Comparison of ENCODE assay signal across 11 cellular contexts in genomic region chr9:127541865-127542264, GRCh38.
DNase-seq lines count a peak whose midpoint lies in the region; ATAC-seq and TF ChIP-seq lines count a peak whose summit lies in the region.
"Had no signal": no experiment of that assay in that cellular context is flagged by ENCODE, and none has a peak within 500 bp of the region (broad histone marks: within the 10 kb centered on the region; RNA-seq: fewer than 3 reads in every experiment).

No MANE protein-coding gene starts in this region.

- H3K36me3 ChIP-seq in adipocyte (ENCODE audit: control insufficient read depth, insufficient read depth, low read length, severe bottlenecking) = no peaks in the 10 kb centered on the region
- no peaks in the 10 kb centered on the region for H3K36me3 ChIP-seq in gastroesophageal sphincter
- no peaks in the 10 kb centered on the region for H3K36me3 ChIP-seq in gastrocnemius medialis
- H3K36me3 ChIP-seq in spleen = no peaks in the 10 kb centered on the region

- intact Hi-C loops in gastrocnemius medialis (cut with DNase I; ENCODE audit: low total_unique reads) (no loop called here), spleen (cut with DNase I; ENCODE audit: low total_unique reads) (no loop called here)

- peak overlapping the region; percentile 13 for H3K9ac ChIP-seq in adipocyte (ENCODE audit: low read length)

- no peak for TF ChIP-seq CTCF in AG10803 (conservative IDR thresholded peaks at IDR 0.05; ENCODE audit: low read length)
- no peak for TF ChIP-seq CTCF in gastroesophageal sphincter (IDR thresholded peaks at IDR 0.05)
- TF ChIP-seq CTCF in gastrocnemius medialis (IDR thresholded peaks at IDR 0.05 in 4 of 5, conservative IDR thresholded peaks at IDR 0.05 in 1 of 5) = no peak
- TF ChIP-seq CTCF in spleen (IDR thresholded peaks at IDR 0.05 in 8 of 11, conservative IDR thresholded peaks at IDR 0.05 in 3 of 11) = no peak

- H3K27me3 ChIP-seq in adipocyte (replicated peaks; ENCODE audit: control insufficient read depth, insufficient read depth, low read length) (no peaks in the 10 kb centered on the region), gastroesophageal sphincter (no peaks in the 10 kb centered on the region), gastrocnemius medialis (no peaks in the 10 kb centered on the region), spleen (replicated peaks in 1 of 7) (no peaks in the 10 kb centered on the region)

- peak; percentile 78 for DNase-seq in AG10803 (ENCODE audit: low read depth)
- DNase-seq in adipocyte (ENCODE audit: low read depth) = peak; percentile 77
- peak; percentile 30 to 69 for DNase-seq in gastrocnemius medialis
- no peak for DNase-seq in spleen
- DNase-seq in activated CD4-positive, alpha-beta T cell treated with anti-CD3 and anti-CD28 coated beads, Interleukin-2, amount 50 U/mL, for 4 hours = no peak
- DNase-seq: midbrain, NCI-H1048, T-cell had no signal

- 37 to 81% methylated on average over 2 to 4 of the region's 8 CpGs for WGBS in gastroesophageal sphincter (ENCODE audit: low coverage in 1 of 2), 2 donors
- 65 to 75% (median 71%) methylated on average over 8 of the region's 8 CpGs for WGBS in spleen, 5 donors

- ATAC-seq in gastroesophageal sphincter = peak; percentile 65
- peak; percentile 57 to 59 for ATAC-seq in gastrocnemius medialis
- no peak for ATAC-seq in GM18909 (IDR thresholded peaks at IDR 0.05; ENCODE audit: poor library complexity, unreplicated experiment)
- no peak for ATAC-seq in HG02623 (IDR thresholded peaks at IDR 0.05; ENCODE audit: unreplicated experiment)
- ATAC-seq: T-cell had no signal

- H3K9me3 ChIP-seq in adipocyte (ENCODE audit: control insufficient read depth, low read length) (no peaks in the 10 kb centered on the region), gastroesophageal sphincter (no peaks in the 10 kb centered on the region), gastrocnemius medialis (no peaks in the 10 kb centered on the region), spleen (no peaks in the 10 kb centered on the region)

- TF ChIP-seq POLR2A in gastroesophageal sphincter (IDR thresholded peaks at IDR 0.05) = no peak
- no peak for TF ChIP-seq POLR2A in gastrocnemius medialis (IDR thresholded peaks at IDR 0.05)
- no peak for TF ChIP-seq POLR2A in spleen (IDR thresholded peaks at IDR 0.05)

- H3K4me1 ChIP-seq in adipocyte (ENCODE audit: control insufficient read depth, insufficient read depth, low read length) (peaks cover 64% of the 10 kb centered on the region), gastroesophageal sphincter (peaks cover 0 to 100% (median 59%) of the 10 kb centered on the region in 3 donors), gastrocnemius medialis (peaks cover 23 to 26% of the 10 kb centered on the region in 2 donors), spleen (peaks cover 3 to 88% (median 44%) of the 10 kb centered on the region in 6 donors)

- in situ Hi-C loops in gastrocnemius medialis (cut with MboI; ENCODE audit: low sequenced_read_pairs in 4 of 4) = no loop called here

- no peak overlapping the region for H3K4me3 ChIP-seq in AG10803 (ENCODE audit: low read length)
- no peak overlapping the region for H3K4me3 ChIP-seq in adipocyte (ENCODE audit: low read length)
- H3K4me3 ChIP-seq in gastroesophageal sphincter = no peak overlapping the region
- no peak overlapping the region for H3K4me3 ChIP-seq in gastrocnemius medialis
- no peak overlapping the region for H3K4me3 ChIP-seq in spleen

- TF ChIP-seq EP300 in gastroesophageal sphincter (IDR thresholded peaks at IDR 0.05) = no peak

- H3K27ac ChIP-seq in gastroesophageal sphincter (peak overlapping the region in 3 of 4 donors; percentile 50 to 77 (median 73)), gastrocnemius medialis (peak overlapping the region; percentile 18 to 58 (median 50)), spleen (peak overlapping the region in 3 of 8 donors; percentile 32 to 56 (median 47))

Comparison
In these comparisons a context has a peak if more than half of its experiments do, and no peak if none do; other contexts are left out.
1. DNase-seq: peak in AG10803 (single experiment), adipocyte (single experiment) and gastrocnemius medialis (2 of 2); none in spleen (single experiment) and activated CD4-positive, alpha-beta T cell treated with anti-CD3 and anti-CD28 coated beads, Interleukin-2, amount 50 U/mL, for 4 hours (0 of 2).
2. ATAC-seq: peak in gastroesophageal sphincter (single experiment) and gastrocnemius medialis (2 of 2); none in GM18909 (single experiment) and HG02623 (single experiment).